ENCODE assay signal across 1 cellular context in the genomic region with DNA sequence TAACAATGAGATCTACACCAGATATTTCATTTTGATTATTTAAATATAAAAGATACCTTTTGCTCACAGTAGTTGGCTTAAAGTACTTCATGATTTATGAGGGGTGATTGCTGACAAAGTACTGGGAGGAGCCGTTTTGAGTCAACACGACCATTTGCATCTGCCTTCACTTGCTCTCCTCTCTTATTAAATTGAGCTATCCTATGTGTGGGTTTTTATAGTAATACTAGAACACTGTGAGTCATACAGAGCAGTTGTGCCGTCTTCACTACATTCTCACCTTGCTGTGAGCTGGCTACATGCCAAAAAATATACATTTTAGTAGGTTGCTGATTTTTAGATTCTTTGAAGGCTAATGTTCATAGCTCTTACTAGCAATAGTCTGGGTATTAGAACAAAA.
A peak's percentile ranks its signal among the peaks of the same experiment; 100 is the strongest.
TF ChIP-seq lines count a peak whose summit lies in the region.

No MANE protein-coding gene starts in this region.

TF ChIP-seq in GM12878, 131 proteins besides CTCF, POLR2A, EP300 and RAD21 (continued from another document):
- TF ChIP-seq, protein P1, sequence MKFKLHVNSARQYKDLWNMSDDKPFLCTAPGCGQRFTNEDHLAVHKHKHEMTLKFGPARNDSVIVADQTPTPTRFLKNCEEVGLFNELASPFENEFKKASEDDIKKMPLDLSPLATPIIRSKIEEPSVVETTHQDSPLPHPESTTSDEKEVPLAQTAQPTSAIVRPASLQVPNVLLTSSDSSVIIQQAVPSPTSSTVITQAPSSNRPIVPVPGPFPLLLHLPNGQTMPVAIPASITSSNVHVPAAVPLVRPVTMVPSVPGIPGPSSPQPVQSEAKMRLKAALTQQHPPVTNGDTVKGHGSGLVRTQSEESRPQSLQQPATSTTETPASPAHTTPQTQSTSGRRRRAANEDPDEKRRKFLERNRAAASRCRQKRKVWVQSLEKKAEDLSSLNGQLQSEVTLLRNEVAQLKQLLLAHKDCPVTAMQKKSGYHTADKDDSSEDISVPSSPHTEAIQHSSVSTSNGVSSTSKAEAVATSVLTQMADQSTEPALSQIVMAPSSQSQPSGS (IDR thresholded peaks at IDR 0.05; ENCODE audit: low read length) = 0 out of 2 replicates have a peak, but pooled peaks have one; percentile 22
- peak; percentile 36; the same call in 1 of the 2 replicates for TF ChIP-seq RUNX3 (IDR thresholded peaks at IDR 0.05; ENCODE audit: low read length)
- no peak for TF ChIP-seq YY1 (IDR thresholded peaks at IDR 0.05; ENCODE audit: low read depth, low read length)
